14 cellular contexts compared by ENCODE assay signal in the genomic region with DNA sequence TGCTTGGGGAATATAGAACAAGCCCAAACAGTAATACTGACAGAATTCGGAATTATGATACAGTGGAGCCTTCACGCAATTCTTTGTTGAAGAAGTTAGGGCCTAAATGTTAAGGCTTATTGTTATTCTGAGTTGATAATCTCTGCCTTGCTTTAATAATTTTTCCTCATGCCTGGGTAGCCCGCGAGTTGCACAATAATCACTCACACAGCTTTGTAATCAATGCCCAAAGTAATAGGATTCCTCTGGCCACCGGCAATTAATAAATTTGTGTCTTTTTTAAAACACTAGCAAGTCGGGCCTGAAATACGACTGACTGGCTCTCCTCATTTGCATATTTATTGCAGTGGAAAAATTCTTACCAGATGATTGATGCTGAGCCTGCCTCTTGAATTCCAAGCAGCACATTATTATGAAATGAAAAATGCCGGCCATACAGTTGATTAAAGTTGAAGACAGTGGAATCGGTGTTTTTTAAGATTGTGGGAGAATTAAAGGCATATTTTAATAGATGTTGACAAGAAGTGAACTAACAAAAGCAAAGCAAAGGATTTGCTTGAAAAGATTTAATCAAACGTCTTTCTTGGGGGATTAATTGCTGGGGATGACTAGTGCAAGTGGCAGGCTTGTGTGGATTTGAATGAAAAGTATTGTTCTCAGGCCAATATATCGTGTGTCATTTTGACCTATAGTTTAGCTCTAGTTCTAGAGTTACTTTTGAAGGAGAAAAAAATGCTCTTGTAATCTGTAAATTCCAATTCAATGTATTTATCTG. TPM values are rescaled to one million over a fixed set of nuclear protein-coding genes. Genes with fewer than 3 reads are reported as not detected.
A peak's percentile ranks its signal among the peaks of the same experiment; 100 is the strongest.
DNase-seq lines count a peak whose midpoint lies in the region; ATAC-seq and TF ChIP-seq lines count a peak whose summit lies in the region.
"Had no signal": no experiment of that assay in that cellular context is flagged by ENCODE, and none has a peak within 500 bp of the region (broad histone marks: within the 10 kb centered on the region; RNA-seq: fewer than 3 reads in every experiment).

No MANE protein-coding gene starts in this region.

- H3K36me3 Mint-ChIP-seq in endodermal cell (ENCODE audit: low read depth) (peaks cover 14% of the 10 kb centered on the region), nephron progenitor cell (ENCODE audit: low read depth) (peaks cover 19% of the 10 kb centered on the region)

- peak overlapping the region; percentile 0 for H3K4me2 ChIP-seq in GM23248 (ENCODE audit: unreplicated experiment)

- H3K4me3 ChIP-seq in GM23248 (no peak overlapping the region), endodermal cell (ENCODE audit: low read length) (no peak overlapping the region), BE2C (ENCODE audit: low read depth, low read length) (no peak overlapping the region)
- H3K4me3 ChIP-seq: left ventricle myocardium inferior had no signal

- no peak overlapping the region for H3K27ac ChIP-seq in GM23248
- H3K27ac ChIP-seq in endodermal cell (ENCODE audit: low read depth, low read length): no peak overlapping the region
- H3K27ac ChIP-seq: left ventricle myocardium inferior had no signal

- ATAC-seq in GM19324 (IDR thresholded peaks at IDR 0.05; ENCODE audit: low FRiP score, unreplicated experiment): no peak

- no peaks in the 10 kb centered on the region for H3F3A ChIP-seq in GM23248 (ENCODE audit: insufficient read depth)

- H3K4me3 Mint-ChIP-seq in endodermal cell (no peak overlapping the region), nephron progenitor cell (no peak overlapping the region)
- H3K4me3 Mint-ChIP-seq: activated naive CD8-positive, alpha-beta T cell treated with anti-CD3 and anti-CD28 coated beads for 36 hours; CD8-positive, alpha-beta memory T cell had no signal

- TF ChIP-seq CTCF in endodermal cell (conservative IDR thresholded peaks at IDR 0.05): no peak
- TF ChIP-seq CTCF in nephron progenitor cell (IDR thresholded peaks at IDR 0.05): no peak
- no peak for TF ChIP-seq CTCF in BE2C (IDR thresholded peaks at IDR 0.05; ENCODE audit: low read depth, low read length)

- H3K4me1 ChIP-seq in GM23248 (ENCODE audit: insufficient read depth) (peaks cover 13% of the 10 kb centered on the region; the same call in 1 of the 2 replicates), endodermal cell (ENCODE audit: control insufficient read depth, insufficient read depth, low read length) (no peaks in the 10 kb centered on the region), BE2C (no peaks in the 10 kb centered on the region; the same call in 1 of the 2 replicates)

- H3K27me3 Mint-ChIP-seq in endodermal cell (ENCODE audit: insufficient read depth): no peaks in the 10 kb centered on the region
- no peaks in the 10 kb centered on the region for H3K27me3 Mint-ChIP-seq in nephron progenitor cell (ENCODE audit: low read depth, poor library complexity)
- H3K27me3 Mint-ChIP-seq: activated naive CD8-positive, alpha-beta T cell treated with anti-CD3 and anti-CD28 coated beads for 36 hours; CD8-positive, alpha-beta memory T cell had no signal

- no peaks in the 10 kb centered on the region; the same call in 1 of the 2 replicates for H4K20me1 ChIP-seq in GM23248 (ENCODE audit: insufficient read depth)

- H3K9me3 Mint-ChIP-seq in endodermal cell: no peaks in the 10 kb centered on the region
- H3K9me3 Mint-ChIP-seq in nephron progenitor cell: no peaks in the 10 kb centered on the region
- H3K9me3 Mint-ChIP-seq: activated naive CD8-positive, alpha-beta T cell treated with anti-CD3 and anti-CD28 coated beads for 36 hours; CD8-positive, alpha-beta memory T cell had no signal

- H3K27me3 ChIP-seq in GM23248 (replicated peaks; ENCODE audit: insufficient read depth) (no peaks in the 10 kb centered on the region), endodermal cell (ENCODE audit: control insufficient read depth, insufficient read depth, low read length, poor library complexity, severe bottlenecking) (no peaks in the 10 kb centered on the region), BE2C (no peaks in the 10 kb centered on the region)

- peaks cover 72% of the 10 kb centered on the region for H3K79me2 ChIP-seq in GM23248 (ENCODE audit: insufficient read depth)

- no peaks in the 10 kb centered on the region for H3K9me2 ChIP-seq in GM23248 (ENCODE audit: insufficient read depth)

- H3K4me1 Mint-ChIP-seq in endodermal cell: peaks cover 12% of the 10 kb centered on the region
- peaks cover 31% of the 10 kb centered on the region for H3K4me1 Mint-ChIP-seq in nephron progenitor cell

- DNase-seq in GM23248 (peak; percentile 43), NCI-H69 (lab: John Stamatoyannopoulos, UW) (peak; percentile 21), endodermal cell (no peak), nephron progenitor cell (no peak), BE2C (no peak)
- no peak for DNase-seq in activated CD4-positive, alpha-beta T cell treated with anti-CD3 and anti-CD28 coated beads, Interleukin-2, amount 50 U/mL, for 1 hour
- DNase-seq: activated naive CD8-positive, alpha-beta T cell treated with anti-CD3 and anti-CD28 coated beads for 36 hours; CD8-positive, alpha-beta memory T cell; left ventricle myocardium inferior; NCI-H2171 treated with DMSO at 0.1 percent for 48 hours; stimulated activated CD4-positive, alpha-beta T cell treated with anti-CD3 and anti-CD28 coated beads, Interleukin-1b, Interleukin-23, amount 100 ng/mL, for 48 hours; stimulated activated CD8-positive, alpha-beta memory T cell treated with anti-CD3 and anti-CD28 coated beads, Interleukin-4, amount 100 ng/mL, for 48 hours had no signal

- H3K36me3 ChIP-seq in GM23248 (ENCODE audit: low read depth): no peaks in the 10 kb centered on the region
- H3K36me3 ChIP-seq in endodermal cell (ENCODE audit: control insufficient read depth, insufficient read depth, low read length): peaks cover 28% of the 10 kb centered on the region
- H3K36me3 ChIP-seq in BE2C: no peaks in the 10 kb centered on the region; the same call in 1 of the 2 replicates
- H3K36me3 ChIP-seq: left ventricle myocardium inferior had no signal

- WGBS in GM23248 (ENCODE audit: low coverage in 1 of 2, low lambda C conversion rate in 2 of 2, missing lambda C conversion rate in 2 of 2), 2 experiments: 43 to 46% methylated on average over 11 of the region's 11 CpGs
- WGBS in endodermal cell (ENCODE audit: insufficient coverage in 1 of 2, insufficient read length in 1 of 2), 2 experiments: 83 to 91% methylated on average over 9 to 11 of the region's 11 CpGs

- no peak overlapping the region for H3K9ac ChIP-seq in GM23248
- H3K9ac ChIP-seq in endodermal cell (ENCODE audit: extremely low read depth, low read length, poor library complexity, severe bottlenecking): no peak overlapping the region

- H3K27ac Mint-ChIP-seq in endodermal cell (peak overlapping the region; percentile 14), nephron progenitor cell (peak overlapping the region; percentile 58)
- H3K27ac Mint-ChIP-seq: activated naive CD8-positive, alpha-beta T cell treated with anti-CD3 and anti-CD28 coated beads for 36 hours had no signal

- H3K9me3 ChIP-seq in GM23248 (ENCODE audit: low read depth) (no peaks in the 10 kb centered on the region), endodermal cell (ENCODE audit: control insufficient read depth, low read length) (no peaks in the 10 kb centered on the region), BE2C (no peaks in the 10 kb centered on the region)
- H3K9me3 ChIP-seq: left ventricle myocardium inferior had no signal

- H2AFZ ChIP-seq in GM23248: no peak overlapping the region

- in situ Hi-C loops in GM23248 (cut with MboI): no loop called here

RNA-seq across cellular contexts. Expression of gene AATF, which starts 30.2 kb away (rescaled TPM):
- total RNA-seq in GM23248 (2014; rRNA removed; shearing (Covaris generic)): 35.6 and 42.2 TPM in 2 replicates
- polyA plus RNA-seq in GM23248 (2016; fragmentation: Nextera tagmentation; extraction: Ambion mirVana): 48.1 and 50.2 TPM in 2 replicates
- 10 to 100 TPM; 90.7 TPM for total RNA-seq in endodermal cell
- polyA plus RNA-seq in endodermal cell (2013, experiment 1 of 2): 37.6 TPM
- 34.2 TPM for polyA plus RNA-seq in endodermal cell (2013, experiment 2 of 2)
- 102 TPM for polyA plus RNA-seq in BE2C (2012; ENCODE audit: insufficient read depth, insufficient read length, low read depth)

RNA-seq across cellular contexts. Expression of gene LHX1, which starts 41.7 kb away (rescaled TPM):
- not detected in 2 replicates for total RNA-seq in GM23248 (2014; rRNA removed; shearing (Covaris generic))
- not detected in 2 replicates for polyA plus RNA-seq in GM23248 (2016; fragmentation: Nextera tagmentation; extraction: Ambion mirVana)
- 100 to 1,000 TPM in 1 of 2 donors, 10 to 100 TPM in 1; 85.9 to 259 TPM for total RNA-seq in endodermal cell
- 9.7 TPM for polyA plus RNA-seq in endodermal cell (2013, experiment 1 of 2)
- 17.6 TPM for polyA plus RNA-seq in endodermal cell (2013, experiment 2 of 2)
- not detected for polyA plus RNA-seq in BE2C (2012; ENCODE audit: insufficient read depth, insufficient read length, low read depth)
- total RNA-seq: left ventricle myocardium inferior, myocyte had no signal
- polyA plus RNA-seq: CD8-positive, alpha-beta memory T cell had no signal

Comparison
In these comparisons a context has a peak if more than half of its experiments do, and no peak if none do; other contexts are left out.
1. DNase-seq: peak in GM23248 (single experiment) and NCI-H69 (single experiment); none in endodermal cell (single experiment), nephron progenitor cell (single experiment), activated CD4-positive, alpha-beta T cell treated with anti-CD3 and anti-CD28 coated beads, Interleukin-2, amount 50 U/mL, for 1 hour (single experiment) and BE2C (single experiment).
2. RNA of gene LHX1, which starts 41.7 kb away (total RNA-seq): 85.9 to 259 TPM in endodermal cell; not detected in GM23248; every median in the first group is over 10 times any median in the second.